Comparison of ENCODE assay signal across 13 cellular contexts in genomic region chr1:45403298-45404079, GRCh38.
A peak's percentile ranks its signal among the peaks of the same experiment; 100 is the strongest.
DNase-seq lines count a peak whose midpoint lies in the region; ATAC-seq, FAIRE-seq and TF ChIP-seq lines count a peak whose summit lies in the region.
"Had no signal": no experiment of that assay in that cellular context is flagged by ENCODE, and none has a peak within 500 bp of the region (broad histone marks: within the 10 kb centered on the region; RNA-seq: fewer than 3 reads in every experiment).

No MANE protein-coding gene starts in this region.

- TF ChIP-seq EP300 in tibial nerve (IDR thresholded peaks at IDR 0.05): no peak

- no peak overlapping the region for H2BK12ac ChIP-seq in trophoblast cell (ENCODE audit: low read length)

- no peak overlapping the region for H2AFZ ChIP-seq in trophoblast cell (ENCODE audit: insufficient read depth, low read length, poor library complexity)
- H2AFZ ChIP-seq: parathyroid adenoma had no signal

- H3K27ac ChIP-seq in esophagus squamous epithelium (peak overlapping the region; percentile 77 to 86 (median 82)), trophoblast cell (ENCODE audit: low read depth, low read length) (peak overlapping the region; percentile 82), tibial nerve (no peak overlapping the region), gastrocnemius medialis (no peak overlapping the region)
- H3K27ac ChIP-seq: parathyroid adenoma had no signal

- no peak overlapping the region for H2BK120ac ChIP-seq in trophoblast cell (ENCODE audit: insufficient read depth, low read length, poor library complexity)

- H3K27me3 ChIP-seq in esophagus squamous epithelium: no peaks in the 10 kb centered on the region
- no peaks in the 10 kb centered on the region for H3K27me3 ChIP-seq in trophoblast cell (ENCODE audit: insufficient read depth, low read length)
- no peaks in the 10 kb centered on the region for H3K27me3 ChIP-seq in tibial nerve
- H3K27me3 ChIP-seq in gastrocnemius medialis: no peaks in the 10 kb centered on the region

- 51 to 52% methylated on average over 4 of the region's 4 CpGs for whole genome bisulfite sequencing in esophagus squamous epithelium, 2 donors
- no CpG with 5 or more reads among the region's 4 CpGs for WGBS in trophoblast cell (ENCODE audit: extremely low coverage, insufficient coverage, insufficient read length)
- WGBS in tibial nerve, 2 donors: 59 to 62% methylated on average over 4 of the region's 4 CpGs

- TF ChIP-seq CTCF in esophagus squamous epithelium (IDR thresholded peaks at IDR 0.05) (no peak), tibial nerve (IDR thresholded peaks at IDR 0.05) (no peak), gastrocnemius medialis (IDR thresholded peaks at IDR 0.05 in 4 of 5, conservative IDR thresholded peaks at IDR 0.05 in 1 of 5) (no peak)

- no peak overlapping the region for H4K12ac ChIP-seq in trophoblast cell (ENCODE audit: low read depth, low read length)

- no peaks in the 10 kb centered on the region for H3K36me3 ChIP-seq in esophagus squamous epithelium
- H3K36me3 ChIP-seq in trophoblast cell (ENCODE audit: control insufficient read depth in 1 of 2, insufficient read depth in 2 of 2, low read length in 2 of 2): no peaks in the 10 kb centered on the region
- H3K36me3 ChIP-seq in tibial nerve: no peaks in the 10 kb centered on the region
- no peaks in the 10 kb centered on the region for H3K36me3 ChIP-seq in gastrocnemius medialis

- H4K91ac ChIP-seq in trophoblast cell (ENCODE audit: low read depth, low read length): no peak overlapping the region

- FAIRE-seq in GM12892 (lab: Jason Lieb, UNC): peak; percentile 33

- no peak overlapping the region for H2AK5ac ChIP-seq in trophoblast cell (ENCODE audit: low read length)

- H2BK5ac ChIP-seq in trophoblast cell (ENCODE audit: low read depth, low read length, poor library complexity): no peak overlapping the region

- no peak overlapping the region for H3K4ac ChIP-seq in trophoblast cell (ENCODE audit: low read depth, low read length)

- H4K8ac ChIP-seq in trophoblast cell (ENCODE audit: low read depth, low read length): no peak overlapping the region

- no peak overlapping the region for H3K9ac ChIP-seq in trophoblast cell (ENCODE audit: low read length)
- H3K9ac ChIP-seq: parathyroid adenoma had no signal

- no peaks in the 10 kb centered on the region for H3K79me2 ChIP-seq in trophoblast cell (ENCODE audit: control insufficient read depth, insufficient read depth, low read length, poor library complexity)
- H3K79me2 ChIP-seq: parathyroid adenoma had no signal

- H3K4me2 ChIP-seq in trophoblast cell (ENCODE audit: low read length): no peak overlapping the region

- no peak for TF ChIP-seq POLR2A in GM12892 (IDR thresholded peaks at IDR 0.05; ENCODE audit: low read depth, low read length)
- TF ChIP-seq POLR2A in esophagus squamous epithelium (IDR thresholded peaks at IDR 0.05): no peak
- no peak for TF ChIP-seq POLR2A in tibial nerve (IDR thresholded peaks at IDR 0.05)
- no peak for TF ChIP-seq POLR2A in gastrocnemius medialis (IDR thresholded peaks at IDR 0.05)

- no peak for DNase-seq in GM12892 (ENCODE audit: insufficient read length)
- peak; percentile 4 for DNase-seq in NCI-H510A (lab: John Stamatoyannopoulos, UW)
- no peak for DNase-seq in esophagus squamous epithelium (lab: John Stamatoyannopoulos, UW)
- peak in 1 of 2 donors; percentile 65 for DNase-seq in trophoblast cell
- no peak for DNase-seq in tibial nerve (ENCODE audit: low spot score in 2 of 2)
- no peak for DNase-seq in NCI-H2196 (lab: John Stamatoyannopoulos, UW; ENCODE audit: unreplicated experiment)
- DNase-seq in gastrocnemius medialis: no peak
- no peak for DNase-seq in NCI-H2171 treated with DMSO at 0.1 percent for 48 hours (lab: John Stamatoyannopoulos, UW)
- DNase-seq: activated CD4-positive, CD25-positive, alpha-beta regulatory T cell treated with anti-CD3 and anti-CD28 coated beads, Interleukin-2, amount 50 U/mL, for 72 hours; activated naive CD4-positive, alpha-beta T cell; NCI-H1105; T-cell had no signal

- in situ Hi-C loops in gastrocnemius medialis (cut with MboI; ENCODE audit: low sequenced_read_pairs in 4 of 4): no loop called here

- no peaks in the 10 kb centered on the region for H3K9me3 ChIP-seq in esophagus squamous epithelium
- no peaks in the 10 kb centered on the region for H3K9me3 ChIP-seq in trophoblast cell (ENCODE audit: insufficient read depth, low read depth, low read length)
- H3K9me3 ChIP-seq in tibial nerve: no peaks in the 10 kb centered on the region
- H3K9me3 ChIP-seq in gastrocnemius medialis: no peaks in the 10 kb centered on the region

- H3K4me3 ChIP-seq in esophagus squamous epithelium: no peak overlapping the region
- no peak overlapping the region for H3K4me3 ChIP-seq in trophoblast cell (ENCODE audit: low read depth, low read length)
- H3K4me3 ChIP-seq in tibial nerve: no peak overlapping the region
- H3K4me3 ChIP-seq in gastrocnemius medialis: no peak overlapping the region

- H3K23ac ChIP-seq in trophoblast cell (ENCODE audit: low read length): no peak overlapping the region

- peaks cover 2% of the 10 kb centered on the region for H3K79me1 ChIP-seq in trophoblast cell (ENCODE audit: low read length)

- ATAC-seq in gastrocnemius medialis: no peak
- ATAC-seq: T-cell had no signal

- intact Hi-C loops in esophagus squamous epithelium (cut with DNase I) (no loop called here), gastrocnemius medialis (cut with DNase I; ENCODE audit: low total_unique reads) (no loop called here)

- H3K4me1 ChIP-seq in esophagus squamous epithelium: peaks cover 3 to 46% (median 11%) of the 10 kb centered on the region in 3 donors
- H3K4me1 ChIP-seq in trophoblast cell (ENCODE audit: control insufficient read depth in 1 of 2, insufficient read depth in 2 of 2, low read length in 2 of 2): peaks cover 0 to 3% of the 10 kb centered on the region in 2 experiments
- H3K4me1 ChIP-seq in tibial nerve: no peaks in the 10 kb centered on the region
- no peaks in the 10 kb centered on the region for H3K4me1 ChIP-seq in gastrocnemius medialis
- H3K4me1 ChIP-seq: parathyroid adenoma had no signal

- no peak overlapping the region for H3K18ac ChIP-seq in trophoblast cell (ENCODE audit: low read length)

- no peak overlapping the region for H3K14ac ChIP-seq in trophoblast cell (ENCODE audit: low read length)

Comparison
In these comparisons a context has a peak if more than half of its experiments do, and no peak if none do; other contexts are left out.
1. H3K27ac ChIP-seq: peak in esophagus squamous epithelium (4 of 4) and trophoblast cell (single experiment); none in tibial nerve (0 of 4) and gastrocnemius medialis (0 of 4).